1 cellular context compared by ENCODE assay signal in the genomic region with DNA sequence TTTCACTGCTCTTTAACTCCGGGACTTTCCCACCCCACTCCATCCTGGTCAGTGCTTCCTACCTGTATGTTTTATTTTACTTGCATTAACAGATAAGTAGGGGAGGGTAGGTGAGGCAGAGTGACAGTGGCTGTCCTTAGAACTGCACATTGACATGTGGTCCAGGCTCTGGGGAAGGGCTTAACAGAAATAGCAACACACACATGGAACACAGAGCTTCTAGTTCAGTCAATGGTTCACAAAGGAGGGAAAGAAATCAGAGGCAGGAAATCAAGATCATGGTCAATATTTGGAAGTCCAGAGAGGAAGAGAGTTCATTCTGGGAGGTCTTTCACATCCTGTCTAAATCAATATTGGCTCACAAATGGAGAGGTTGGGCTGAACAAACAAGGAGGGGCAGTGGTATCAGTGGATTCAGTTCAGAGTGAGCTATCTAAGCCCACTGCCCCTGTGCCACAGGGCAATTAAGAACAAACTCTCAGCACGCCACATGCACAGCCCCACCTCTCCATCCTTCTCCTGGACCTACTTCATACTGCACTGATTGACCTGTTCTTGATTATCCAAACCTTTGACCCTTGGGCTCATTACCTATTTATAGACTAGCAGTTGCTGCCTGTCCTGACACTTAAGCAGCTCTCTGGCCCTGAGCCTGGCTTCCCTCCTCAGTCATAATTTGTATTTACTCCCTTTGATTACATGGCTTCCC.
TF ChIP-seq lines count a peak whose summit lies in the region.

No MANE protein-coding gene starts in this region.

TF ChIP-seq in HepG2, 621 proteins besides CTCF, POLR2A, EP300 and RAD21 (continued from another document and continues in another):
- TF ChIP-seq, protein P1, sequence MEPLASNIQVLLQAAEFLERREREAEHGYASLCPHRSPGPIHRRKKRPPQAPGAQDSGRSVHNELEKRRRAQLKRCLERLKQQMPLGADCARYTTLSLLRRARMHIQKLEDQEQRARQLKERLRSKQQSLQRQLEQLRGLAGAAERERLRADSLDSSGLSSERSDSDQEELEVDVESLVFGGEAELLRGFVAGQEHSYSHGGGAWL (CRISPR knock-in tag; IDR thresholded peaks at IDR 0.05) = no peak
- TF ChIP-seq ZNF816 (CRISPR knock-in tag; IDR thresholded peaks at IDR 0.05; ENCODE audit: borderline replicate concordance) (no peak; the same call in 1 of the 2 replicates), NR2C2 (CRISPR knock-in tag; IDR thresholded peaks at IDR 0.05; ENCODE audit: borderline replicate concordance) (peak; percentile 67), EED (CRISPR knock-in tag; IDR thresholded peaks at IDR 0.05) (no peak), ZNF788 (CRISPR knock-in tag; IDR thresholded peaks at IDR 0.05; ENCODE audit: borderline replicate concordance) (peak; percentile 72; the same call in 1 of the 2 replicates), ZSCAN20 (CRISPR knock-in tag; IDR thresholded peaks at IDR 0.05; ENCODE audit: borderline replicate concordance) (0 out of 2 replicates have a peak, but pooled peaks have one; percentile 47), ZNF790 (CRISPR knock-in tag; IDR thresholded peaks at IDR 0.05; ENCODE audit: borderline replicate concordance) (no peak), SRSF4 (IDR thresholded peaks at IDR 0.05; ENCODE audit: low read depth, low read length, poor library complexity, severe bottlenecking) (no peak), POLR2AphosphoS5 (IDR thresholded peaks at IDR 0.05; ENCODE audit: low read depth, low read length) (no peak), BRD4 (CRISPR knock-in tag; IDR thresholded peaks at IDR 0.05) (0 out of 2 replicates have a peak, but pooled peaks have one; percentile 54), ZNF709 (CRISPR knock-in tag; IDR thresholded peaks at IDR 0.05) (no peak), KDM6A (CRISPR knock-in tag; IDR thresholded peaks at IDR 0.05; ENCODE audit: low read depth) (peak; percentile 87), ZNF713 (CRISPR knock-in tag; IDR thresholded peaks at IDR 0.05) (no peak), ZNF496 (CRISPR knock-in tag; IDR thresholded peaks at IDR 0.05; ENCODE audit: insufficient replicate concordance) (no peak), SKIL (CRISPR knock-in tag; IDR thresholded peaks at IDR 0.05; ENCODE audit: borderline replicate concordance) (peak; percentile 69), ZFY (CRISPR knock-in tag; IDR thresholded peaks at IDR 0.05) (no peak), EZH2 (conservative IDR thresholded peaks at IDR 0.05; ENCODE audit: low read depth, low read length) (no peak), PCBP2 (optimal IDR thresholded peaks at IDR 0.05; ENCODE audit: low read depth, low read length, poor library complexity, severe bottlenecking) (no peak), THYN1 (CRISPR knock-in tag; IDR thresholded peaks at IDR 0.05; ENCODE audit: borderline replicate concordance, low read depth) (no peak), MAX (IDR thresholded peaks at IDR 0.05) (peak; percentile 85), MBNL3 (CRISPR knock-in tag; conservative IDR thresholded peaks at IDR 0.05) (no peak), PAWR (CRISPR knock-in tag; IDR thresholded peaks at IDR 0.05; ENCODE audit: borderline replicate concordance) (no peak; the same call in 1 of the 2 replicates), DMAP1 (CRISPR knock-in tag; IDR thresholded peaks at IDR 0.05) (peak; percentile 70; the same call in 1 of the 2 replicates), ZNF230 (CRISPR knock-in tag; IDR thresholded peaks at IDR 0.05) (peak; percentile 89), HOXA9 (CRISPR knock-in tag; IDR thresholded peaks at IDR 0.05; ENCODE audit: borderline replicate concordance) (no peak), ZNF30 (CRISPR knock-in tag; IDR thresholded peaks at IDR 0.05) (no peak), REL (CRISPR knock-in tag; conservative IDR thresholded peaks at IDR 0.05) (no peak), BORCS8-MEF2B (CRISPR knock-in tag; IDR thresholded peaks at IDR 0.05) (peak; percentile 52; the same call in 1 of the 2 replicates), TAF15 (IDR thresholded peaks at IDR 0.05; ENCODE audit: low read depth, low read length, poor library complexity, severe bottlenecking) (no peak), AHR (CRISPR knock-in tag; IDR thresholded peaks at IDR 0.05) (no peak; the same call in 1 of the 2 replicates), HMG20A (CRISPR knock-in tag; IDR thresholded peaks at IDR 0.05; ENCODE audit: borderline replicate concordance) (peak; percentile 99), FOXO1 (CRISPR knock-in tag; IDR thresholded peaks at IDR 0.05) (peak; percentile 84; the same call in 1 of the 2 replicates), MZF1 (CRISPR knock-in tag; IDR thresholded peaks at IDR 0.05; ENCODE audit: borderline replicate concordance) (no peak), NFRKB (IDR thresholded peaks at IDR 0.05) (no peak), GPBP1L1 (CRISPR knock-in tag; IDR thresholded peaks at IDR 0.05) (no peak), ZNF747 (CRISPR knock-in tag; IDR thresholded peaks at IDR 0.05; ENCODE audit: borderline replicate concordance) (peak; percentile 57; the same call in 1 of the 2 replicates)
- TF ChIP-seq, protein P2, sequence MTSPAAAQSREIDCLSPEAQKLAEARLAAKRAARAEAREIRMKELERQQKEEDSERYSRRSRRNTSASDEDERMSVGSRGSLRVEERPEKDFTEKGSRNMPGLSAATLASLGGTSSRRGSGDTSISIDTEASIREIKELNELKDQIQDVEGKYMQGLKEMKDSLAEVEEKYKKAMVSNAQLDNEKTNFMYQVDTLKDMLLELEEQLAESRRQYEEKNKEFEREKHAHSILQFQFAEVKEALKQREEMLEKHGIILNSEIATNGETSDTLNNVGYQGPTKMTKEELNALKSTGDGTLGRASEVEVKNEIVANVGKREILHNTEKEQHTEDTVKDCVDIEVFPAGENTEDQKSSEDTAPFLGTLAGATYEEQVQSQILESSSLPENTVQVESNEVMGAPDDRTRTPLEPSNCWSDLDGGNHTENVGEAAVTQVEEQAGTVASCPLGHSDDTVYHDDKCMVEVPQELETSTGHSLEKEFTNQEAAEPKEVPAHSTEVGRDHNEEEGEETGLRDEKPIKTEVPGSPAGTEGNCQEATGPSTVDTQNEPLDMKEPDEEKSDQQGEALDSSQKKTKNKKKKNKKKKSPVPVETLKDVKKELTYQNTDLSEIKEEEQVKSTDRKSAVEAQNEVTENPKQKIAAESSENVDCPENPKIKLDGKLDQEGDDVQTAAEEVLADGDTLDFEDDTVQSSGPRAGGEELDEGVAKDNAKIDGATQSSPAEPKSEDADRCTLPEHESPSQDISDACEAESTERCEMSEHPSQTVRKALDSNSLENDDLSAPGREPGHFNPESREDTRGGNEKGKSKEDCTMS (CRISPR knock-in tag; conservative IDR thresholded peaks at IDR 0.05) = no peak
- TF ChIP-seq, protein P3, sequence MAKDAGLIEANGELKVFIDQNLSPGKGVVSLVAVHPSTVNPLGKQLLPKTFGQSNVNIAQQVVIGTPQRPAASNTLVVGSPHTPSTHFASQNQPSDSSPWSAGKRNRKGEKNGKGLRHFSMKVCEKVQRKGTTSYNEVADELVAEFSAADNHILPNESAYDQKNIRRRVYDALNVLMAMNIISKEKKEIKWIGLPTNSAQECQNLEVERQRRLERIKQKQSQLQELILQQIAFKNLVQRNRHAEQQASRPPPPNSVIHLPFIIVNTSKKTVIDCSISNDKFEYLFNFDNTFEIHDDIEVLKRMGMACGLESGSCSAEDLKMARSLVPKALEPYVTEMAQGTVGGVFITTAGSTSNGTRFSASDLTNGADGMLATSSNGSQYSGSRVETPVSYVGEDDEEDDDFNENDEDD (CRISPR knock-in tag; IDR thresholded peaks at IDR 0.05; ENCODE audit: borderline replicate concordance) = peak; percentile 26; the same call in 1 of the 2 replicates
- TF ChIP-seq, protein P4, sequence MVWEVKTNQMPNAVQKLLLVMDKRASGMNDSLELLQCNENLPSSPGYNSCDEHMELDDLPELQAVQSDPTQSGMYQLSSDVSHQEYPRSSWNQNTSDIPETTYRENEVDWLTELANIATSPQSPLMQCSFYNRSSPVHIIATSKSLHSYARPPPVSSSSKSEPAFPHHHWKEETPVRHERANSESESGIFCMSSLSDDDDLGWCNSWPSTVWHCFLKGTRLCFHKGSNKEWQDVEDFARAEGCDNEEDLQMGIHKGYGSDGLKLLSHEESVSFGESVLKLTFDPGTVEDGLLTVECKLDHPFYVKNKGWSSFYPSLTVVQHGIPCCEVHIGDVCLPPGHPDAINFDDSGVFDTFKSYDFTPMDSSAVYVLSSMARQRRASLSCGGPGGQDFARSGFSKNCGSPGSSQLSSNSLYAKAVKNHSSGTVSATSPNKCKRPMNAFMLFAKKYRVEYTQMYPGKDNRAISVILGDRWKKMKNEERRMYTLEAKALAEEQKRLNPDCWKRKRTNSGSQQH (CRISPR knock-in tag; IDR thresholded peaks at IDR 0.05; ENCODE audit: low read depth) = 0 out of 2 replicates have a peak, but pooled peaks have one; percentile 34
- TF ChIP-seq, protein P5, sequence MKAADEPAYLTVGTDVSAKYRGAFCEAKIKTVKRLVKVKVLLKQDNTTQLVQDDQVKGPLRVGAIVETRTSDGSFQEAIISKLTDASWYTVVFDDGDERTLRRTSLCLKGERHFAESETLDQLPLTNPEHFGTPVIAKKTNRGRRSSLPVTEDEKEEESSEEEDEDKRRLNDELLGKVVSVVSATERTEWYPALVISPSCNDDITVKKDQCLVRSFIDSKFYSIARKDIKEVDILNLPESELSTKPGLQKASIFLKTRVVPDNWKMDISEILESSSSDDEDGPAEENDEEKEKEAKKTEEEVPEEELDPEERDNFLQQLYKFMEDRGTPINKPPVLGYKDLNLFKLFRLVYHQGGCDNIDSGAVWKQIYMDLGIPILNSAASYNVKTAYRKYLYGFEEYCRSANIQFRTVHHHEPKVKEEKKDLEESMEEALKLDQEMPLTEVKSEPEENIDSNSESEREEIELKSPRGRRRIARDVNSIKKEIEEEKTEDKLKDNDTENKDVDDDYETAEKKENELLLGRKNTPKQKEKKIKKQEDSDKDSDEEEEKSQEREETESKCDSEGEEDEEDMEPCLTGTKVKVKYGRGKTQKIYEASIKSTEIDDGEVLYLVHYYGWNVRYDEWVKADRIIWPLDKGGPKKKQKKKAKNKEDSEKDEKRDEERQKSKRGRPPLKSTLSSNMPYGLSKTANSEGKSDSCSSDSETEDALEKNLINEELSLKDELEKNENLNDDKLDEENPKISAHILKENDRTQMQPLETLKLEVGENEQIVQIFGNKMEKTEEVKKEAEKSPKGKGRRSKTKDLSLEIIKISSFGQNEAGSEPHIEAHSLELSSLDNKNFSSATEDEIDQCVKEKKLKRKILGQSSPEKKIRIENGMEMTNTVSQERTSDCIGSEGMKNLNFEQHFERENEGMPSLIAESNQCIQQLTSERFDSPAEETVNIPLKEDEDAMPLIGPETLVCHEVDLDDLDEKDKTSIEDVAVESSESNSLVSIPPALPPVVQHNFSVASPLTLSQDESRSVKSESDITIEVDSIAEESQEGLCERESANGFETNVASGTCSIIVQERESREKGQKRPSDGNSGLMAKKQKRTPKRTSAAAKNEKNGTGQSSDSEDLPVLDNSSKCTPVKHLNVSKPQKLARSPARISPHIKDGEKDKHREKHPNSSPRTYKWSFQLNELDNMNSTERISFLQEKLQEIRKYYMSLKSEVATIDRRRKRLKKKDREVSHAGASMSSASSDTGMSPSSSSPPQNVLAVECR (CRISPR knock-in tag; IDR thresholded peaks at IDR 0.05; ENCODE audit: borderline replicate concordance) = peak; percentile 81; the same call in 1 of the 2 replicates
- TF ChIP-seq, protein P6, sequence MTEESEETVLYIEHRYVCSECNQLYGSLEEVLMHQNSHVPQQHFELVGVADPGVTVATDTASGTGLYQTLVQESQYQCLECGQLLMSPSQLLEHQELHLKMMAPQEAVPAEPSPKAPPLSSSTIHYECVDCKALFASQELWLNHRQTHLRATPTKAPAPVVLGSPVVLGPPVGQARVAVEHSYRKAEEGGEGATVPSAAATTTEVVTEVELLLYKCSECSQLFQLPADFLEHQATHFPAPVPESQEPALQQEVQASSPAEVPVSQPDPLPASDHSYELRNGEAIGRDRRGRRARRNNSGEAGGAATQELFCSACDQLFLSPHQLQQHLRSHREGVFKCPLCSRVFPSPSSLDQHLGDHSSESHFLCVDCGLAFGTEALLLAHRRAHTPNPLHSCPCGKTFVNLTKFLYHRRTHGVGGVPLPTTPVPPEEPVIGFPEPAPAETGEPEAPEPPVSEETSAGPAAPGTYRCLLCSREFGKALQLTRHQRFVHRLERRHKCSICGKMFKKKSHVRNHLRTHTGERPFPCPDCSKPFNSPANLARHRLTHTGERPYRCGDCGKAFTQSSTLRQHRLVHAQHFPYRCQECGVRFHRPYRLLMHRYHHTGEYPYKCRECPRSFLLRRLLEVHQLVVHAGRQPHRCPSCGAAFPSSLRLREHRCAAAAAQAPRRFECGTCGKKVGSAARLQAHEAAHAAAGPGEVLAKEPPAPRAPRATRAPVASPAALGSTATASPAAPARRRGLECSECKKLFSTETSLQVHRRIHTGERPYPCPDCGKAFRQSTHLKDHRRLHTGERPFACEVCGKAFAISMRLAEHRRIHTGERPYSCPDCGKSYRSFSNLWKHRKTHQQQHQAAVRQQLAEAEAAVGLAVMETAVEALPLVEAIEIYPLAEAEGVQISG (CRISPR knock-in tag; IDR thresholded peaks at IDR 0.05) = peak; percentile 66
